In the genomic region with DNA sequence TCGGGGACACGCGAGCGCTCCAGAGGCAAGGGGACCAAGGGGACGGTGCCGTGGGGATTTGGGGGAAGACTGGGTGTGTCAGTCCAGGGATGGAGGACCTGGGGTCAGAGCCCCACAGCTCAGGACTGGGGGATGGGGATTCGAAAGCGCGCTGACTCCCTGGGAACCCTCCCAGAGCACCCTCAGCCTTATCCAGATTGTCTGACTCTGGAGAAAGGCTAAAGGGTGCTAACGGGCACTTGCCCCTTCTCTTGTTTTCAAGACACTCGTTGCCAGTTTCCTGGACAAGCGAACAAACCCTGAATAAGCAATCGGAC, we compare ENCODE assay signal across 8 cellular contexts. TPM values are rescaled to one million over a fixed set of nuclear protein-coding genes. Genes with fewer than 3 reads are reported as not detected.
DNase-seq lines count a peak whose midpoint lies in the region; ATAC-seq lines count a peak whose summit lies in the region.

No MANE protein-coding gene starts in this region.

- no peak overlapping the region for H3K9ac ChIP-seq in iPS-18a (ENCODE audit: low read length)

- peak; percentile 7 for ATAC-seq in HG03039 (IDR thresholded peaks at IDR 0.05; ENCODE audit: unreplicated experiment)
- peak; percentile 18 for ATAC-seq in activated CD8-positive, alpha-beta T cell treated with anti-CD3 and anti-CD28 coated beads, Interleukin-2, amount 10 ng/mL, durations not matched to agents 7 days and 5 days

- H3K4me3 Mint-ChIP-seq in activated CD8-positive, alpha-beta T cell treated with anti-CD3 and anti-CD28 coated beads, Interleukin-2, amount 10 ng/mL, durations not matched to agents 7 days and 5 days = peak overlapping the region; percentile 99

- no peaks in the 10 kb centered on the region for H3K27me3 Mint-ChIP-seq in activated CD8-positive, alpha-beta T cell treated with anti-CD3 and anti-CD28 coated beads, Interleukin-2, amount 10 ng/mL, durations not matched to agents 7 days and 5 days (ENCODE audit: low read depth)

- POLR2A ChIA-PET in activated CD8-positive, alpha-beta T cell treated with anti-CD3 and anti-CD28 coated beads, Interleukin-2, amount 10 ng/mL, durations not matched to agents 7 days and 5 days (lab: Charles Lee) = interaction anchor here (0.7 to 5.1 kb wide), 13 partner anchors 12 to 1092 kb away, joined by 3 to 155 read pairs (median 8); partner anchors contain the start of gene WDR44

- no peak overlapping the region for H3K27ac ChIP-seq in iPS-18a (ENCODE audit: low read length)
- peak overlapping the region; percentile 38 for H3K27ac ChIP-seq in substantia nigra (ENCODE audit: low read depth, low read length, poor library complexity, severe bottlenecking)

- H3K4me3 ChIP-seq in iPS-18a (ENCODE audit: low read length) = peak overlapping the region; percentile 69

- CTCF ChIA-PET in activated CD8-positive, alpha-beta T cell treated with anti-CD3 and anti-CD28 coated beads, Interleukin-2, amount 10 ng/mL, durations not matched to agents 7 days and 5 days (lab: Charles Lee) = interaction anchor here (0.8 to 3.8 kb wide), 5 partner anchors 37 to 105 kb away, joined by 3 to 23 read pairs (median 6); no protein-coding TSS in a partner anchor

- peaks cover 14% of the 10 kb centered on the region for H3K4me1 ChIP-seq in iPS-18a (ENCODE audit: control insufficient read depth, low read depth, low read length)

- H3K9me3 Mint-ChIP-seq in activated CD8-positive, alpha-beta T cell treated with anti-CD3 and anti-CD28 coated beads, Interleukin-2, amount 10 ng/mL, durations not matched to agents 7 days and 5 days (ENCODE audit: insufficient read depth) = no peaks in the 10 kb centered on the region

- peak overlapping the region; percentile 99 for H3K27ac Mint-ChIP-seq in activated CD8-positive, alpha-beta T cell treated with anti-CD3 and anti-CD28 coated beads, Interleukin-2, amount 10 ng/mL, durations not matched to agents 7 days and 5 days

- no peaks in the 10 kb centered on the region for H3K36me3 ChIP-seq in iPS-18a (ENCODE audit: control insufficient read depth, low read depth, low read length)

- peaks cover 29% of the 10 kb centered on the region for H3K27me3 ChIP-seq in iPS-18a (ENCODE audit: control insufficient read depth, insufficient read depth, low read length)

- peaks cover 31% of the 10 kb centered on the region for H3K4me1 Mint-ChIP-seq in activated CD8-positive, alpha-beta T cell treated with anti-CD3 and anti-CD28 coated beads, Interleukin-2, amount 10 ng/mL, durations not matched to agents 7 days and 5 days (ENCODE audit: low read depth)

- H3K9me3 ChIP-seq in iPS-18a (ENCODE audit: control insufficient read depth, low read depth, low read length) = peaks cover 3% of the 10 kb centered on the region

- H3K36me3 Mint-ChIP-seq in activated CD8-positive, alpha-beta T cell treated with anti-CD3 and anti-CD28 coated beads, Interleukin-2, amount 10 ng/mL, durations not matched to agents 7 days and 5 days (ENCODE audit: low read depth) = peaks cover 11% of the 10 kb centered on the region

- DNase-seq in NCI-H1694 (lab: John Stamatoyannopoulos, UW) = peak; percentile 6
- no peak for DNase-seq in NCI-H1694 treated with DMSO at 0.1 percent for 48 hours (lab: John Stamatoyannopoulos, UW)
- no peak for DNase-seq in activated CD8-positive, alpha-beta T cell treated with anti-CD3 and anti-CD28 coated beads, Interleukin-2, amount 10 ng/mL, durations not matched to agents 7 days and 5 days
- peak in 2 of 49 donors; percentile 12 to 21 for DNase-seq in substantia nigra (lab: John Stamatoyannopoulos, UW)
- DNase-seq in activated CD4-positive, CD25-positive, alpha-beta regulatory T cell (lab: John Stamatoyannopoulos, UW) = no peak
- no peak for DNase-seq in AG20443 (ENCODE audit: low spot score)

RNA-seq across cellular contexts. Expression of gene DOCK11, which starts 1.1 kb away (rescaled TPM):
- total RNA-seq in activated CD8-positive, alpha-beta T cell treated with anti-CD3 and anti-CD28 coated beads, Interleukin-2, amount 10 ng/mL, durations not matched to agents 7 days and 5 days = 10 to 100 TPM; 62.6 to 66.0 TPM
